8 cellular contexts compared by ENCODE assay signal in genomic region chr3:127735767-127736693, GRCh38.
DNase-seq lines count a peak whose midpoint lies in the region; ATAC-seq and FAIRE-seq lines count a peak whose summit lies in the region.

No MANE protein-coding gene starts in this region.

- no peak overlapping the region for H2BK120ac ChIP-seq in neuronal stem cell (ENCODE audit: low read depth, low read length)

- no peak overlapping the region for H2BK12ac ChIP-seq in neuronal stem cell (ENCODE audit: low read length)

- peak; percentile 73 for DNase-seq in SIG-M5 treated with dmso at 0.1 percent for 504 hours (lab: John Stamatoyannopoulos, UW; ENCODE audit: unreplicated experiment)
- DNase-seq in SIG-M5 (lab: John Stamatoyannopoulos, UW): no peak
- peak; percentile 90 for DNase-seq in RCC 7860 (ENCODE audit: low spot score)
- peak; percentile 20 for DNase-seq in foreskin melanocyte
- no peak for DNase-seq in neuronal stem cell (ENCODE audit: low spot score)
- no peak for DNase-seq in COLO829 (ENCODE audit: low spot score)

- peak; percentile 74 for ATAC-seq in HG02973 (IDR thresholded peaks at IDR 0.05; ENCODE audit: unreplicated experiment)

- no peak overlapping the region for H2BK5ac ChIP-seq in neuronal stem cell (ENCODE audit: low read length)

- H3K4me2 ChIP-seq in neuronal stem cell (ENCODE audit: insufficient read depth, low read length, poor library complexity, severe bottlenecking): no peak overlapping the region

- no peak overlapping the region for H4K91ac ChIP-seq in neuronal stem cell (ENCODE audit: low read depth, low read length, poor library complexity)

- peak; percentile 94 for FAIRE-seq in RCC 7860 (lab: Jason Lieb, UNC)

- no peak overlapping the region for H3K4ac ChIP-seq in neuronal stem cell (ENCODE audit: low read length)

- no peaks in the 10 kb centered on the region for H3K79me1 ChIP-seq in neuronal stem cell (ENCODE audit: low read depth, low read length)

- no peak overlapping the region for H2BK15ac ChIP-seq in neuronal stem cell (ENCODE audit: low read length)

- H3K36me3 ChIP-seq in skeletal muscle tissue (ENCODE audit: control insufficient read depth in 3 of 3, insufficient read depth in 3 of 3, low read length in 3 of 3) (peaks cover 0 to 3% (median 2%) of the 10 kb centered on the region in 3 donors), neuronal stem cell (replicated peaks in 1 of 2; ENCODE audit: control insufficient read depth in 2 of 2, insufficient read depth in 2 of 2, low read length in 2 of 2) (no peaks in the 10 kb centered on the region)

- no peak overlapping the region for H4K8ac ChIP-seq in neuronal stem cell (ENCODE audit: low read depth, low read length)

- H3K27me3 ChIP-seq in skeletal muscle tissue (ENCODE audit: control insufficient read depth in 3 of 3, insufficient read depth in 3 of 3, low read length in 3 of 3) (no peaks in the 10 kb centered on the region), neuronal stem cell (ENCODE audit: control insufficient read depth in 3 of 3, insufficient read depth in 3 of 3, low read depth in 1 of 3, low read length in 3 of 3) (peaks cover 0 to 30% (median 0%) of the 10 kb centered on the region in 3 experiments)

- no CpG with 5 or more reads among the region's 9 CpGs for WGBS in neuronal stem cell (ENCODE audit: extremely low coverage in 2 of 2, insufficient read length in 2 of 2, insufficient replicate concordance in 1 of 2), 2 donors

- H3K14ac ChIP-seq in neuronal stem cell (ENCODE audit: low read length): no peak overlapping the region

- no peak overlapping the region for H2AK5ac ChIP-seq in neuronal stem cell (ENCODE audit: low read depth, low read length)

- H3K4me1 ChIP-seq in skeletal muscle tissue (ENCODE audit: control insufficient read depth in 3 of 3, insufficient read depth in 3 of 3, low read length in 3 of 3): peaks cover 65 to 85% (median 76%) of the 10 kb centered on the region in 3 donors
- H3K4me1 ChIP-seq in neuronal stem cell (ENCODE audit: control insufficient read depth in 2 of 2, insufficient read depth in 1 of 2, low read depth in 1 of 2, low read length in 2 of 2): peaks cover 0 to 12% of the 10 kb centered on the region in 2 donors

- peak overlapping the region; percentile 34 for H3K27ac ChIP-seq in skeletal muscle tissue (ENCODE audit: low read depth, low read length)
- no peak overlapping the region for H3K27ac ChIP-seq in neuronal stem cell (replicated peaks; ENCODE audit: low read length)

- H3K4me3 ChIP-seq in skeletal muscle tissue (ENCODE audit: low read length in 3 of 3) (no peak overlapping the region), neuronal stem cell (ENCODE audit: low read length in 2 of 2) (no peak overlapping the region)

- H3K9ac ChIP-seq in skeletal muscle tissue (ENCODE audit: low read depth in 1 of 3, low read length in 3 of 3) (peak overlapping the region in 2 of 3 donors; percentile 4 to 45), neuronal stem cell (ENCODE audit: low read depth, low read length, poor library complexity) (no peak overlapping the region)

- H2AFZ ChIP-seq in neuronal stem cell (ENCODE audit: low read length): no peak overlapping the region

- no peak overlapping the region for H3K18ac ChIP-seq in neuronal stem cell (ENCODE audit: low read length)

- no peak overlapping the region for H3K23ac ChIP-seq in neuronal stem cell (ENCODE audit: low read depth, low read length, poor library complexity)

- no peaks in the 10 kb centered on the region for H3K9me3 ChIP-seq in skeletal muscle tissue (ENCODE audit: control insufficient read depth in 3 of 3, low read length in 3 of 3)
- no peaks in the 10 kb centered on the region for H3K9me3 ChIP-seq in neuronal stem cell (replicated peaks in 1 of 2; ENCODE audit: control insufficient read depth in 2 of 2, insufficient read depth in 1 of 2, low read depth in 1 of 2, low read length in 2 of 2)

Comparison
In these comparisons a context has a peak if more than half of its experiments do, and no peak if none do; other contexts are left out.
1. DNase-seq: peak in SIG-M5 treated with dmso at 0.1 percent for 504 hours (single experiment), RCC 7860 (single experiment) and foreskin melanocyte (single experiment); none in SIG-M5 (single experiment), neuronal stem cell (single experiment) and COLO829 (single experiment).